ENCODE assay signal across 8 cellular contexts in the genomic region with DNA sequence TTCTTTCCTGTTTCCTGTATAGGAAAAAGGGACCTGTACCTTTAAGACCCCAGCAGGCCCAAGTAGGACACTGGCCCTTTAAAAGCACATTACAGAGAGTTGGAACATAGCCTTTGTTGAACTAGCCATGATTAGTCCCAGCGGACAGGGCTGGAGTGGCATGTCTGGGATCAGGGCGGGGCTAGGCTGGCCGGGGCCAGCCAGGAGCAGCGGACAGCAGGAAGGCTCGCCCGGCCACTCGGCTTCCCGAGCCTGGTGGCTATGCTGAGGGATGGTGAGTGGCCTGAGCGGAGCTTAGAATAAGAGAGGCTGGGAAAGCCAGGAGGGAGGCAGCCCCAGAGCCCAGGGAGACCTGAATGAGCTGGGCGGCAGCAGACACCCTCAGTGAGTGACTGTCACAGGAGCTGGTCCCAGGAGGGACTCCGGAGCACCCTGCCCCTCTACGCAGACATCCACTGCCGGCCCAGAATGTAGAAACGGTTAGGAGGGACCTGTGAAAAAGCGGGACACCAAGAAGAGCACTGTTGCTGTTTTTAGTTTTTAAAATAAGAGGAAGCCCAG.
A peak's percentile ranks its signal among the peaks of the same experiment; 100 is the strongest.
DNase-seq lines count a peak whose midpoint lies in the region; ATAC-seq and TF ChIP-seq lines count a peak whose summit lies in the region.

No MANE protein-coding gene starts in this region.

- ATAC-seq in Right ventricle myocardium inferior (peak; percentile 94), HG02642 (IDR thresholded peaks at IDR 0.05; ENCODE audit: poor library complexity, unreplicated experiment) (no peak), GM21381 (IDR thresholded peaks at IDR 0.05; ENCODE audit: unreplicated experiment) (no peak)

- no peaks in the 10 kb centered on the region for H3K27me3 ChIP-seq in trophoblast cell (ENCODE audit: insufficient read depth, low read length)

- H3K4me1 ChIP-seq in trophoblast cell (ENCODE audit: control insufficient read depth in 1 of 2, insufficient read depth in 2 of 2, low read length in 2 of 2) = peaks cover 36 to 37% of the 10 kb centered on the region in 2 experiments

- DNase-seq in HT-29 (ENCODE audit: low spot score) (peak; percentile 90), Right ventricle myocardium inferior (ENCODE audit: missing footprints) (peak; percentile 93), trophoblast cell (peak; percentile 78 to 82), NCI-H345 treated with DMSO at 0.1 percent for 48 hours (lab: John Stamatoyannopoulos, UW; ENCODE audit: unreplicated experiment) (no peak), GM10266 (ENCODE audit: extremely low spot score) (no peak)

- H3K9me3 ChIP-seq in trophoblast cell (ENCODE audit: insufficient read depth, low read depth, low read length) = no peaks in the 10 kb centered on the region

- peak overlapping the region; percentile 59 for H2BK12ac ChIP-seq in trophoblast cell (ENCODE audit: low read length)

- H2BK5ac ChIP-seq in trophoblast cell (ENCODE audit: low read depth, low read length, poor library complexity) = peak overlapping the region; percentile 42

- peak overlapping the region; percentile 37 for H2AK5ac ChIP-seq in trophoblast cell (ENCODE audit: low read length)

- peak overlapping the region; percentile 54 for H4K91ac ChIP-seq in trophoblast cell (ENCODE audit: low read depth, low read length)

- H4K8ac ChIP-seq in trophoblast cell (ENCODE audit: low read depth, low read length) = peak overlapping the region; percentile 64

- H2AFZ ChIP-seq in trophoblast cell (ENCODE audit: insufficient read depth, low read length, poor library complexity) = no peak overlapping the region

- no peaks in the 10 kb centered on the region for H3K36me3 ChIP-seq in trophoblast cell (ENCODE audit: control insufficient read depth in 1 of 2, insufficient read depth in 2 of 2, low read length in 2 of 2)

- H3K9ac ChIP-seq in trophoblast cell (ENCODE audit: low read length) = no peak overlapping the region

- peak overlapping the region; percentile 51 for H3K4me2 ChIP-seq in trophoblast cell (ENCODE audit: low read length)

- no CpG with 5 or more reads among the region's 15 CpGs for WGBS in trophoblast cell (ENCODE audit: extremely low coverage, insufficient coverage, insufficient read length)

- no peak overlapping the region for H4K12ac ChIP-seq in trophoblast cell (ENCODE audit: low read depth, low read length)

- H3K79me2 ChIP-seq in trophoblast cell (ENCODE audit: control insufficient read depth, insufficient read depth, low read length, poor library complexity) = no peaks in the 10 kb centered on the region

- H3K18ac ChIP-seq in trophoblast cell (ENCODE audit: low read length) = peak overlapping the region; percentile 88

- TF ChIP-seq CTCF in VCaP (conservative IDR thresholded peaks at IDR 0.05) (no peak; the same call in 1 of the 2 replicates), GM10266 (IDR thresholded peaks at IDR 0.05; ENCODE audit: control insufficient read depth, insufficient read depth, low read depth, missing control alignments) (no peak)

- peak overlapping the region; percentile 55 for H3K4me3 ChIP-seq in trophoblast cell (ENCODE audit: low read depth, low read length)

- H3K79me1 ChIP-seq in trophoblast cell (ENCODE audit: low read length) = peaks cover 10% of the 10 kb centered on the region

- intact Hi-C loops in Right ventricle myocardium inferior (cut with DNase I) = loop anchor here (1.0 to 5.0 kb wide), 5 partner anchors 19 to 243 kb away; no protein-coding TSS in a partner anchor

- no peak overlapping the region for H3K23ac ChIP-seq in trophoblast cell (ENCODE audit: low read length)

- peak overlapping the region; percentile 51 for H2BK120ac ChIP-seq in trophoblast cell (ENCODE audit: insufficient read depth, low read length, poor library complexity)

- H3K27ac ChIP-seq in VCaP (peak overlapping the region; percentile 65), trophoblast cell (ENCODE audit: low read depth, low read length) (peak overlapping the region; percentile 51)

- H3K4ac ChIP-seq in trophoblast cell (ENCODE audit: low read depth, low read length) = peak overlapping the region; percentile 52

- H3K14ac ChIP-seq in trophoblast cell (ENCODE audit: low read length) = peak overlapping the region; percentile 62

Comparison
In these comparisons a context has a peak if more than half of its experiments do, and no peak if none do; other contexts are left out.
1. DNase-seq: peak in HT-29 (single experiment), Right ventricle myocardium inferior (single experiment) and trophoblast cell (2 of 2); none in NCI-H345 treated with DMSO at 0.1 percent for 48 hours (single experiment) and GM10266 (single experiment).